In the genomic region with DNA sequence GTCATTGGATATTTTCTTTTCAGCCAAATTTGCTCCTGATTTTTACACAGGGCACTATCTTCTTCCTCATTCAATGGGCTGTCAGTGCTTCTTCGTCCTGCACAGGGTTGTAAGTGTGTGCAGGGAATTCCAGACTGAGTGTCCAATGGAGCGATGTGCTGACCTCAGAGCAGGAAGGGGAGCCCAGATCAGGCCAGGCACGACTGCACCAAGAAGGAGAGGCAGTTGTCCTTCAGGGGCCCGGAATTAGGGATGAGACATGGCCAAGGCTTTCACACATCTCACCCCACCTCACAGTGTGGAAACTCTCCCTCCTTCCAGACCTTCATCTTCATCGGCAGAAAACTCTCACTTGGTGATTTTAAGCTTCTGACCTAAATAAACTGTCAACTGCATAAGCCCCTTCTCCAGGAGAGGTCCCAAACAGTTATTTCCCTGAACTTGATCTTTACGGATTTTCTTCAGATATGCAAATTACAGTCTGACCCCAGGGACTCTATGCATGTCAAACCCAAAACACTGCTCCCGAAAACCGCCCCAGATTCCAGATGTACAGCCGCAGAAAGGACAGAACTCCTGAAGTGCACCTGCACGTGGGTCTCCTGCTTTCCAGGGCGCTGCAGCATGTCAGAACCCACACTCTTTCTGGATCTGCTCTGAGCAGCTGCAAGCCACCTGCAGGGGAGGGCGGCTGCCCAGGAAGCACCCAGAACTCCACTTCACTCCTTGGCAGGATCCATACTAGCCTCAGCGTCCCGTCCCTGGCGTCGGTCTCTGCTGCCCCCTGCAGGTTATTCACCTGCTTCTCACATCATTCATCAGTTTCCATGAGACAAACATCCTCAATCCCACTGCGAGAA, we compare ENCODE assay signal across 8 cellular contexts. TPM values are rescaled to one million over a fixed set of nuclear protein-coding genes. Genes with fewer than 3 reads are reported as not detected.
DNase-seq lines count a peak whose midpoint lies in the region; TF ChIP-seq lines count a peak whose summit lies in the region.

No MANE protein-coding gene starts in this region.

- TF ChIP-seq CTCF in CD14-positive monocyte (IDR thresholded peaks at IDR 0.05) (peak; percentile 96), GM20000 (IDR thresholded peaks at IDR 0.05; ENCODE audit: extremely low read depth, missing control alignments) (peak; percentile 72), LNCaP clone FGC (IDR thresholded peaks at IDR 0.05; ENCODE audit: control insufficient read depth, extremely low read depth, insufficient read depth) (peak; percentile 94), fibroblast of villous mesenchyme (IDR thresholded peaks at IDR 0.05; ENCODE audit: insufficient read depth, low read depth, low read length) (peak; percentile 87), neural progenitor cell (IDR thresholded peaks at IDR 0.05) (peak; percentile 92)

- DNase-seq in CD14-positive monocyte (ENCODE audit: low spot score) (peak; percentile 75), GM20000 (ENCODE audit: low spot score) (peak; percentile 82), LNCaP clone FGC (ENCODE audit: low read depth) (peak; percentile 70), SHP77 (lab: John Stamatoyannopoulos, UW) (peak; percentile 86 to 87), fibroblast of villous mesenchyme (ENCODE audit: low read depth) (peak; percentile 84), neural progenitor cell (ENCODE audit: low spot score) (peak; percentile 87)
- peak; percentile 93 for DNase-seq in activated effector memory CD4-positive, alpha-beta T cell treated with anti-CD3 and anti-CD28 coated beads, Interleukin-2, amount 50 U/mL, for 16 hours

- peak overlapping the region; percentile 67 for H3K4me3 ChIP-seq in LNCaP clone FGC (ENCODE audit: low read depth, low read length)
- H3K4me3 ChIP-seq in fibroblast of villous mesenchyme (ENCODE audit: low read depth, low read length), result peak overlapping the region; percentile 90
- peak overlapping the region; percentile 85 for H3K4me3 ChIP-seq in neural progenitor cell

- peaks cover 35% of the 10 kb centered on the region for H3K36me3 ChIP-seq in neural progenitor cell

- peak overlapping the region; percentile 65 for H3K4me2 ChIP-seq in neural progenitor cell

- H3K27ac ChIP-seq in neural progenitor cell, result no peak overlapping the region

- peak overlapping the region; percentile 96 to 97 for H3K4me3 Mint-ChIP-seq in CD14-positive monocyte
- peak overlapping the region; percentile 94 for H3K4me3 Mint-ChIP-seq in neural progenitor cell
- H3K4me3 Mint-ChIP-seq in stimulated activated naive CD8-positive, alpha-beta T cell treated with anti-CD3 and anti-CD28 coated beads, Interleukin-15, Interleukin-2, amounts not matched to agents 100 ng/mL and 50 ng/mL, for 24 hours, result peak overlapping the region; percentile 90

- no peaks in the 10 kb centered on the region for H3K27me3 ChIP-seq in neural progenitor cell

- intact Hi-C loops in CD14-positive monocyte (cut with micrococcal nuclease), result loop anchor here (1.0 to 10.0 kb wide), 10 partner anchors 48 to 346 kb away; a partner anchor contains a TSS

- H3K27ac Mint-ChIP-seq in CD14-positive monocyte (peak overlapping the region; percentile 7 to 89 (median 79)), neural progenitor cell (peak overlapping the region; percentile 3)
- H3K27ac Mint-ChIP-seq in stimulated activated naive CD8-positive, alpha-beta T cell treated with anti-CD3 and anti-CD28 coated beads, Interleukin-15, Interleukin-2, amounts not matched to agents 100 ng/mL and 50 ng/mL, for 24 hours, result no peak overlapping the region

- H3K36me3 Mint-ChIP-seq in CD14-positive monocyte (peaks cover 17 to 23% of the 10 kb centered on the region in 2 donors), neural progenitor cell (peaks cover 66% of the 10 kb centered on the region)
- peaks cover 17% of the 10 kb centered on the region for H3K36me3 Mint-ChIP-seq in stimulated activated naive CD8-positive, alpha-beta T cell treated with anti-CD3 and anti-CD28 coated beads, Interleukin-15, Interleukin-2, amounts not matched to agents 100 ng/mL and 50 ng/mL, for 24 hours (ENCODE audit: low read depth)

- peaks cover 7% of the 10 kb centered on the region for H3K9me3 ChIP-seq in neural progenitor cell (ENCODE audit: low read depth)

- peaks cover 9 to 23% (median 19%) of the 10 kb centered on the region in 7 donors for H3K9me3 Mint-ChIP-seq in CD14-positive monocyte
- H3K9me3 Mint-ChIP-seq in neural progenitor cell, result peaks cover 64% of the 10 kb centered on the region
- H3K9me3 Mint-ChIP-seq in stimulated activated naive CD8-positive, alpha-beta T cell treated with anti-CD3 and anti-CD28 coated beads, Interleukin-15, Interleukin-2, amounts not matched to agents 100 ng/mL and 50 ng/mL, for 24 hours, result peaks cover 8% of the 10 kb centered on the region

- no peak overlapping the region for H3K9ac ChIP-seq in neural progenitor cell

- H3K79me2 ChIP-seq in neural progenitor cell (ENCODE audit: low read depth), result peaks cover 38% of the 10 kb centered on the region

- H3F3A ChIP-seq in neural progenitor cell (ENCODE audit: low read depth), result peaks cover 36% of the 10 kb centered on the region

- peaks cover 5% of the 10 kb centered on the region for H3K4me1 ChIP-seq in neural progenitor cell

- no peaks in the 10 kb centered on the region for H4K20me1 ChIP-seq in neural progenitor cell (ENCODE audit: low read depth)

- H2AFZ ChIP-seq in neural progenitor cell (replicated peaks), result no peak overlapping the region

- H3K27me3 Mint-ChIP-seq in CD14-positive monocyte (ENCODE audit: low read depth in 3 of 3) (peaks cover 0 to 3% (median 1%) of the 10 kb centered on the region in 3 donors), neural progenitor cell (ENCODE audit: insufficient read depth, low read depth) (peaks cover 18% of the 10 kb centered on the region)
- no peaks in the 10 kb centered on the region for H3K27me3 Mint-ChIP-seq in stimulated activated naive CD8-positive, alpha-beta T cell treated with anti-CD3 and anti-CD28 coated beads, Interleukin-15, Interleukin-2, amounts not matched to agents 100 ng/mL and 50 ng/mL, for 24 hours

- H3K4me1 Mint-ChIP-seq in CD14-positive monocyte, result peaks cover 36% of the 10 kb centered on the region
- peaks cover 21% of the 10 kb centered on the region for H3K4me1 Mint-ChIP-seq in neural progenitor cell
- H3K4me1 Mint-ChIP-seq in stimulated activated naive CD8-positive, alpha-beta T cell treated with anti-CD3 and anti-CD28 coated beads, Interleukin-15, Interleukin-2, amounts not matched to agents 100 ng/mL and 50 ng/mL, for 24 hours (ENCODE audit: low read depth), result peaks cover 36% of the 10 kb centered on the region

RNA-seq across cellular contexts. Expression of a gene that starts 0.6 kb away (rescaled TPM):
- 1 to 10 TPM in 1 of 2 donors, under 1 TPM in 1; 0.86 to 2.6 TPM for polyA plus RNA-seq in CD14-positive monocyte
- total RNA-seq in fibroblast of villous mesenchyme, result 3.5 and 6.0 TPM in 2 replicates
- total RNA-seq in neural progenitor cell (ENCODE audit: low replicate concordance), result 27.9 and 29.4 TPM in 2 replicates

RNA-seq across cellular contexts. Expression of a gene that starts 15.8 kb away (rescaled TPM):
- under 1 TPM in 1 of 2 donors, not detected in 1; 0.37 TPM for polyA plus RNA-seq in CD14-positive monocyte
- total RNA-seq in fibroblast of villous mesenchyme (10.3 and 14.7 TPM in 2 replicates), neural progenitor cell (ENCODE audit: low replicate concordance) (39.8 and 42.9 TPM in 2 replicates)

RNA-seq across cellular contexts. Expression of a gene that starts 22.1 kb away (rescaled TPM):
- polyA plus RNA-seq in CD14-positive monocyte, result 1 to 10 TPM; 5.8 to 6.4 TPM
- 5.2 and 8.2 TPM in 2 replicates for total RNA-seq in fibroblast of villous mesenchyme
- total RNA-seq in neural progenitor cell (ENCODE audit: low replicate concordance), result 16.7 and 17.8 TPM in 2 replicates
